9 cellular contexts compared by ENCODE assay signal in the genomic region with DNA sequence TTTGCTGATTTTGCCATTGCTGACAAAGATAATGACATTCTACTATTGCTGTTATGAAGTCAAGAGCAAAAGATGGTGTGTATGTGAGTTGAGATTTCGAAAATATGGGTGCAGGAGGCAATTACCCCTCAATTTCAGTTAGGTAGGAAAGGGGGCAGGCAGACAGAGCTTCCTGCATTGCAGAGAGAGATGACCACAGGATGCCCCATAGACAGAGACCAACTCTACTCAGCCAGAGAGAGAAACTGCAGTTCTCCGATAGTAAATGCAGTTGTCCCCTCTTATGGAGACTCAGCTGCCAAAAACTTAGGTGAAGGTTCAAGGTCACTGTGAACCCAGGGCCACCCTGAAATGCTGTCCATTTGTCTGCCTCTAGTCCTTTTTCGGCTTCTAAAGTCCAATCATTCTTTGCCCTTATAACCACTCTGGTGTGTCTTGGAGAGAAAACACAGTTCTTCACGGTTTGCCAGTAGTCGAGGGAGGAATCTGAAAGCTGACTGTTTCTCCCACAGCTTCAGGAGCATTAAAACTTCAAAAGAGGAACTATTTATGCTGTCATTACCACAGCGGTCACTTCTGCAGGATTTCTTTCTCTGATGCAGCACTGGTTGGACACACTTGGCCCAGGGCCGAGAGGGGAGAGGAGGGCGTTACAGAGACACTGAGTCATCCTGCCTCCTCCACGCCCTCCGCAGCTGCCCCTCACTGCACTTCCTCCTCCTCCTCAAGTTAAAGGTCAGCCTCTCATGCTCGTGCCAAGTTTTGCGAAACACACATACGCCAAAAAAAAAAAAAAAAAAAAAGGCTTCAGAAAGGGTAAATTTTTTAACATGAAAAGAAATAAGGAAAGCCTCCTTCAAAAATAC.
DNase-seq lines count a peak whose midpoint lies in the region; ATAC-seq, FAIRE-seq and TF ChIP-seq lines count a peak whose summit lies in the region.
"Had no signal": no experiment of that assay in that cellular context is flagged by ENCODE, and none has a peak within 500 bp of the region (broad histone marks: within the 10 kb centered on the region; RNA-seq: fewer than 3 reads in every experiment).

No MANE protein-coding gene starts in this region.

- peaks cover 7% of the 10 kb centered on the region for H3K36me3 Mint-ChIP-seq in Caco-2 (ENCODE audit: insufficient read depth, unreplicated experiment)

- peaks cover 33% of the 10 kb centered on the region for H3K4me1 ChIP-seq in Caco-2

- peak overlapping the region; percentile 8 for H3K27ac Mint-ChIP-seq in Caco-2 (ENCODE audit: unreplicated experiment)
- H3K27ac Mint-ChIP-seq: T-helper 1 cell treated with Interleukin-12 subunit alpha and Interleukin-12 subunit beta and Interleukin-4 antibody, amounts not matched to agents 30 μg/mL and 1 μg/mL, for 36 hours had no signal

- H3K27me3 ChIP-seq in Caco-2 (replicated peaks; ENCODE audit: control insufficient read depth, insufficient read depth, low read length): no peaks in the 10 kb centered on the region

- no peaks in the 10 kb centered on the region for H3K27me3 Mint-ChIP-seq in Caco-2 (ENCODE audit: insufficient read depth, unreplicated experiment)

- DNase-seq in Caco-2 (peak; percentile 36 to 76), SW480 (ENCODE audit: low spot score) (peak; percentile 95), midbrain (lab: John Stamatoyannopoulos, UW) (peak; percentile 65), stromal cell of bone marrow (ENCODE audit: low read depth) (peak; percentile 94), NCI-H82 (lab: John Stamatoyannopoulos, UW) (no peak)

- ATAC-seq in GM19468 (IDR thresholded peaks at IDR 0.05; ENCODE audit: extremely low read depth, unreplicated experiment): peak; percentile 83
- peak; percentile 92 for ATAC-seq in HG03521 (IDR thresholded peaks at IDR 0.05; ENCODE audit: unreplicated experiment)

- CTCF ChIA-PET in Caco-2 (lab: Charles Lee): no interaction called here

- POLR2A ChIA-PET in Caco-2 (lab: Charles Lee): interaction anchor here (0.5 to 0.6 kb wide), 2 partner anchors 134 to 263 kb away, joined by 4 to 5 read pairs; no protein-coding TSS in a partner anchor

- no peaks in the 10 kb centered on the region for H3K9me3 ChIP-seq in Caco-2

- H3K36me3 ChIP-seq in Caco-2 (ENCODE audit: control insufficient read depth, insufficient read depth, low read length): no peaks in the 10 kb centered on the region

- H3K4me1 Mint-ChIP-seq in Caco-2 (ENCODE audit: low read depth, unreplicated experiment): peaks cover 39% of the 10 kb centered on the region

- no peak for TF ChIP-seq CTCF in Caco-2 (IDR thresholded peaks at IDR 0.05; ENCODE audit: insufficient read depth in 1 of 2, low read depth in 1 of 2, low read length in 1 of 2, severe bottlenecking in 1 of 2, unreplicated experiment in 1 of 2)

- peak; percentile 98 for FAIRE-seq in endometrium (lab: Jason Lieb, UNC)

- H3K4me3 Mint-ChIP-seq in Caco-2 (ENCODE audit: unreplicated experiment): no peak overlapping the region
- H3K4me3 Mint-ChIP-seq: T-helper 1 cell treated with Interleukin-12 subunit alpha and Interleukin-12 subunit beta and Interleukin-4 antibody, amounts not matched to agents 30 μg/mL and 1 μg/mL, for 36 hours had no signal

- intact Hi-C loops in Caco-2 (cut with micrococcal nuclease; ENCODE audit: unreplicated experiment): loop anchor here (10.0 kb wide), 1 partner anchor 263 kb away; a partner anchor contains a TSS

- BruUV-seq in Caco-2 (replicated peaks; lab: Mats Ljungman, UMichigan): no TSS peak

- no peak overlapping the region for H3K4me3 ChIP-seq in Caco-2 (ENCODE audit: low read depth, low read length)

- H3K9me3 Mint-ChIP-seq in Caco-2 (ENCODE audit: unreplicated experiment): no peaks in the 10 kb centered on the region
- H3K9me3 Mint-ChIP-seq: T-helper 1 cell treated with Interleukin-12 subunit alpha and Interleukin-12 subunit beta and Interleukin-4 antibody, amounts not matched to agents 30 μg/mL and 1 μg/mL, for 36 hours had no signal
